In genomic region chr2:54859416-54859815, GRCh38 we compare ENCODE assay signal across 1 cellular context.
TF ChIP-seq lines count a peak whose summit lies in the region.

No MANE protein-coding gene starts in this region.

TF ChIP-seq in SK-N-SH, 30 proteins besides CTCF, POLR2A, EP300 and RAD21 (continued from another document):
- TF ChIP-seq PBX3 (IDR thresholded peaks at IDR 0.05) (no peak), CHD2 (IDR thresholded peaks at IDR 0.05; ENCODE audit: low read length, partially characterized antibody) (no peak), TEAD4 (IDR thresholded peaks at IDR 0.05; ENCODE audit: borderline replicate concordance, insufficient read depth) (no peak), FOSL2 (IDR thresholded peaks at IDR 0.05; ENCODE audit: borderline replicate concordance, low read depth) (no peak), GABPA (IDR thresholded peaks at IDR 0.05; ENCODE audit: low read depth) (no peak), RCOR1 (IDR thresholded peaks at IDR 0.05; ENCODE audit: low read length) (no peak), MXI1 (IDR thresholded peaks at IDR 0.05; ENCODE audit: low read depth, low read length) (no peak), FOXM1 (IDR thresholded peaks at IDR 0.05; ENCODE audit: low read depth) (no peak), NFIC (IDR thresholded peaks at IDR 0.05; ENCODE audit: borderline replicate concordance) (no peak), ELF1 (IDR thresholded peaks at IDR 0.05) (no peak), YY1 (IDR thresholded peaks at IDR 0.05; ENCODE audit: low read depth) (no peak)
